ENCODE assay signal across 1 cellular context in the genomic region with DNA sequence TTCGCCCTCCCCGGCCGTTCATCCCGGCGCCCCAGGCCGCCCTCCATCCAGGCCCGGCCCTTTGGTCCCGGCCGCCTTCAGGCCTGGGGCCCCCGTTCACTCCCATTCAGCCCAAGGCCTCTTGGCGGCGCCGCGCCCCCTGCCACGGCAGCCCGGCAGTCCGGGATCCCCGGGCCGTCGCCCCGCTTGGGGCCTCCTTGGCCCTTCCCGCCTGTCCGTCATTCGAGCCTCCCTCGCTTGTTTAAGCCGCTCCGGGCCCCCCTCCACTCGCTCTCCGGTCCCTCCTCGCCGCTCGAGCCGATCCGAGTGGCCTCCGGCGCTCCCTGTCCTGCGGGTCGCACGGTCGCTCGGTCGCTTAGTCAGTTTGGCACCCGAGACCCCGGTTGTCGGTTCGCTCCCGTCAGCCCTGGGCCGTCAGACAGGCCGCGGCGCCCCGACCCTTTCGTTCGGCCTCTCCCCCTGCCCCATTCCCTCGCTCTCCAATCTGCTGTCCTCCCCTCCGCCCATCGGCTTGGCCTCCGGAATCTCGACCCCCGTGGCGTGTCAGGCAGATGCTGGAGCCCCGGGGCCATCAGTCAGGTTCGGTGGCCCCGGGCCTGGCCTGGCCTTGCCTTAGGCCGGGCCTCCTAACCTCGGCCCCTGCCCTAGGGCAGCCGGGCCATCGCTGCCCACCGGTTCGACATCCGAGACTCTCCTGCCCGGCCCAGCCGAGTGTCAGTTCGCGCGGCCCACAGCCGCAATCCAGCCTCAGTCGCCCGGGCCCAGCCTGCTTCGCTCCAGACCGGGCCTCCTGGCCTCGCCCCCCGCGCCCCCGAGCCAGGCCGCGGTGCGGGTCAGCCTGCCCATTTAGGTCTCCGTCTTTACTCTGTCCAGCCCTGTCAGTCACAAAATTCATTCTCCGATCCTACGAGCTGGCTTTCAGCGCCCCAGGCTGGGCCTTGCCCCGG.
TF ChIP-seq lines count a peak whose summit lies in the region.

No MANE protein-coding gene starts in this region.

TF ChIP-seq in HepG2, 621 proteins besides CTCF, POLR2A, EP300 and RAD21 (continued from another document and continues in another):
- TF ChIP-seq POLR2G (IDR thresholded peaks at IDR 0.05; ENCODE audit: low read depth, low read length) (peak; percentile 46; the same call in 1 of the 2 replicates), FOXK1 (CRISPR knock-in tag; IDR thresholded peaks at IDR 0.05; ENCODE audit: borderline replicate concordance, low read depth) (peak; percentile 28; the same call in 1 of the 2 replicates), ZNF788 (CRISPR knock-in tag; IDR thresholded peaks at IDR 0.05; ENCODE audit: borderline replicate concordance) (0 out of 2 replicates have a peak, but pooled peaks have one; percentile 13), ZNF790 (CRISPR knock-in tag; IDR thresholded peaks at IDR 0.05; ENCODE audit: borderline replicate concordance) (no peak), SRSF9 (IDR thresholded peaks at IDR 0.05; ENCODE audit: borderline replicate concordance, insufficient read depth, low read depth, low read length, poor library complexity, severe bottlenecking) (no peak), GATAD1 (CRISPR knock-in tag; IDR thresholded peaks at IDR 0.05) (no peak), MAFK (conservative IDR thresholded peaks at IDR 0.05 in 1 of 2, IDR thresholded peaks at IDR 0.05 in 1 of 2; ENCODE audit: low read length in 2 of 2) (no peak), SRY (CRISPR knock-in tag; IDR thresholded peaks at IDR 0.05) (peak; percentile 74), ZNF557 (CRISPR knock-in tag; IDR thresholded peaks at IDR 0.05) (no peak), MEIS2 (CRISPR knock-in tag; IDR thresholded peaks at IDR 0.05) (peak; percentile 55; the same call in 1 of the 2 replicates), CEBPB (IDR thresholded peaks at IDR 0.05; ENCODE audit: borderline replicate concordance, low read depth, low read length) (no peak), NR2F1 (CRISPR knock-in tag; IDR thresholded peaks at IDR 0.05) (no peak), ZNF83 (CRISPR knock-in tag; IDR thresholded peaks at IDR 0.05; ENCODE audit: borderline replicate concordance) (no peak), ZNF232 (CRISPR knock-in tag; IDR thresholded peaks at IDR 0.05; ENCODE audit: borderline replicate concordance) (0 out of 2 replicates have a peak, but pooled peaks have one; percentile 4), CAMTA2 (CRISPR knock-in tag; IDR thresholded peaks at IDR 0.05; ENCODE audit: borderline replicate concordance) (peak; percentile 38; the same call in 1 of the 2 replicates), MAF1 (CRISPR knock-in tag; IDR thresholded peaks at IDR 0.05; ENCODE audit: borderline replicate concordance) (0 out of 2 replicates have a peak, but pooled peaks have one; percentile 1), ZNF3 (CRISPR knock-in tag; IDR thresholded peaks at IDR 0.05) (peak; percentile 6; the same call in 1 of the 2 replicates), ZBTB38 (CRISPR knock-in tag; IDR thresholded peaks at IDR 0.05) (no peak), ZNF292 (CRISPR knock-in tag; IDR thresholded peaks at IDR 0.05; ENCODE audit: borderline replicate concordance, low read depth) (no peak), ZNF235 (CRISPR knock-in tag; IDR thresholded peaks at IDR 0.05; ENCODE audit: borderline replicate concordance) (peak; percentile 85; the same call in 1 of the 2 replicates), ZNF383 (CRISPR knock-in tag; IDR thresholded peaks at IDR 0.05; ENCODE audit: borderline replicate concordance) (no peak), PHF5A (CRISPR knock-in tag; IDR thresholded peaks at IDR 0.05; ENCODE audit: low read depth, unreplicated experiment) (no peak), NFIC (IDR thresholded peaks at IDR 0.05; ENCODE audit: low read length) (no peak), HOXD1 (CRISPR knock-in tag; IDR thresholded peaks at IDR 0.05) (peak; percentile 19), HDAC6 (IDR thresholded peaks at IDR 0.05; ENCODE audit: low read depth, low read length) (no peak), ZNF432 (CRISPR knock-in tag; IDR thresholded peaks at IDR 0.05; ENCODE audit: borderline replicate concordance) (0 out of 2 replicates have a peak, but pooled peaks have one; percentile 75), AGO1 (IDR thresholded peaks at IDR 0.05; ENCODE audit: low read depth, low read length, poor library complexity, severe bottlenecking) (peak; percentile 87), NPAS2 (CRISPR knock-in tag; IDR thresholded peaks at IDR 0.05; ENCODE audit: borderline replicate concordance) (no peak), ZNF101 (CRISPR knock-in tag; IDR thresholded peaks at IDR 0.05; ENCODE audit: borderline replicate concordance, low read depth) (no peak), ZNF468 (CRISPR knock-in tag; IDR thresholded peaks at IDR 0.05) (peak; percentile 90), TP53 (CRISPR knock-in tag; conservative IDR thresholded peaks at IDR 0.05) (no peak)
- TF ChIP-seq, protein P1, sequence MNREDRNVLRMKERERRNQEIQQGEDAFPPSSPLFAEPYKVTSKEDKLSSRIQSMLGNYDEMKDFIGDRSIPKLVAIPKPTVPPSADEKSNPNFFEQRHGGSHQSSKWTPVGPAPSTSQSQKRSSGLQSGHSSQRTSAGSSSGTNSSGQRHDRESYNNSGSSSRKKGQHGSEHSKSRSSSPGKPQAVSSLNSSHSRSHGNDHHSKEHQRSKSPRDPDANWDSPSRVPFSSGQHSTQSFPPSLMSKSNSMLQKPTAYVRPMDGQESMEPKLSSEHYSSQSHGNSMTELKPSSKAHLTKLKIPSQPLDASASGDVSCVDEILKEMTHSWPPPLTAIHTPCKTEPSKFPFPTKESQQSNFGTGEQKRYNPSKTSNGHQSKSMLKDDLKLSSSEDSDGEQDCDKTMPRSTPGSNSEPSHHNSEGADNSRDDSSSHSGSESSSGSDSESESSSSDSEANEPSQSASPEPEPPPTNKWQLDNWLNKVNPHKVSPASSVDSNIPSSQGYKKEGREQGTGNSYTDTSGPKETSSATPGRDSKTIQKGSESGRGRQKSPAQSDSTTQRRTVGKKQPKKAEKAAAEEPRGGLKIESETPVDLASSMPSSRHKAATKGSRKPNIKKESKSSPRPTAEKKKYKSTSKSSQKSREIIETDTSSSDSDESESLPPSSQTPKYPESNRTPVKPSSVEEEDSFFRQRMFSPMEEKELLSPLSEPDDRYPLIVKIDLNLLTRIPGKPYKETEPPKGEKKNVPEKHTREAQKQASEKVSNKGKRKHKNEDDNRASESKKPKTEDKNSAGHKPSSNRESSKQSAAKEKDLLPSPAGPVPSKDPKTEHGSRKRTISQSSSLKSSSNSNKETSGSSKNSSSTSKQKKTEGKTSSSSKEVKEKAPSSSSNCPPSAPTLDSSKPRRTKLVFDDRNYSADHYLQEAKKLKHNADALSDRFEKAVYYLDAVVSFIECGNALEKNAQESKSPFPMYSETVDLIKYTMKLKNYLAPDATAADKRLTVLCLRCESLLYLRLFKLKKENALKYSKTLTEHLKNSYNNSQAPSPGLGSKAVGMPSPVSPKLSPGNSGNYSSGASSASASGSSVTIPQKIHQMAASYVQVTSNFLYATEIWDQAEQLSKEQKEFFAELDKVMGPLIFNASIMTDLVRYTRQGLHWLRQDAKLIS (CRISPR knock-in tag; IDR thresholded peaks at IDR 0.05), result no peak
- TF ChIP-seq, protein P2, sequence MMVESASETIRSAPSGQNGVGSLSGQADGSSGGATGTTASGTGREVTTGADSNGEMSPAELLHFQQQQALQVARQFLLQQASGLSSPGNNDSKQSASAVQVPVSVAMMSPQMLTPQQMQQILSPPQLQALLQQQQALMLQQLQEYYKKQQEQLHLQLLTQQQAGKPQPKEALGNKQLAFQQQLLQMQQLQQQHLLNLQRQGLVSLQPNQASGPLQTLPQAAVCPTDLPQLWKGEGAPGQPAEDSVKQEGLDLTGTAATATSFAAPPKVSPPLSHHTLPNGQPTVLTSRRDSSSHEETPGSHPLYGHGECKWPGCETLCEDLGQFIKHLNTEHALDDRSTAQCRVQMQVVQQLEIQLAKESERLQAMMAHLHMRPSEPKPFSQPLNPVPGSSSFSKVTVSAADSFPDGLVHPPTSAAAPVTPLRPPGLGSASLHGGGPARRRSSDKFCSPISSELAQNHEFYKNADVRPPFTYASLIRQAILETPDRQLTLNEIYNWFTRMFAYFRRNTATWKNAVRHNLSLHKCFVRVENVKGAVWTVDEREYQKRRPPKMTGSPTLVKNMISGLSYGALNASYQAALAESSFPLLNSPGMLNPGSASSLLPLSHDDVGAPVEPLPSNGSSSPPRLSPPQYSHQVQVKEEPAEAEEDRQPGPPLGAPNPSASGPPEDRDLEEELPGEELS (CRISPR knock-in tag; IDR thresholded peaks at IDR 0.05), result no peak
- TF ChIP-seq, protein P3, sequence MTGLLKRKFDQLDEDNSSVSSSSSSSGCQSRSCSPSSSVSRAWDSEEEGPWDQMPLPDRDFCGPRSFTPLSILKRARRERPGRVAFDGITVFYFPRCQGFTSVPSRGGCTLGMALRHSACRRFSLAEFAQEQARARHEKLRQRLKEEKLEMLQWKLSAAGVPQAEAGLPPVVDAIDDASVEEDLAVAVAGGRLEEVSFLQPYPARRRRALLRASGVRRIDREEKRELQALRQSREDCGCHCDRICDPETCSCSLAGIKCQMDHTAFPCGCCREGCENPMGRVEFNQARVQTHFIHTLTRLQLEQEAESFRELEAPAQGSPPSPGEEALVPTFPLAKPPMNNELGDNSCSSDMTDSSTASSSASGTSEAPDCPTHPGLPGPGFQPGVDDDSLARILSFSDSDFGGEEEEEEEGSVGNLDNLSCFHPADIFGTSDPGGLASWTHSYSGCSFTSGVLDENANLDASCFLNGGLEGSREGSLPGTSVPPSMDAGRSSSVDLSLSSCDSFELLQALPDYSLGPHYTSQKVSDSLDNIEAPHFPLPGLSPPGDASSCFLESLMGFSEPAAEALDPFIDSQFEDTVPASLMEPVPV (CRISPR knock-in tag; IDR thresholded peaks at IDR 0.05), result peak; percentile 39; the same call in 1 of the 2 replicates
- TF ChIP-seq, protein P4, sequence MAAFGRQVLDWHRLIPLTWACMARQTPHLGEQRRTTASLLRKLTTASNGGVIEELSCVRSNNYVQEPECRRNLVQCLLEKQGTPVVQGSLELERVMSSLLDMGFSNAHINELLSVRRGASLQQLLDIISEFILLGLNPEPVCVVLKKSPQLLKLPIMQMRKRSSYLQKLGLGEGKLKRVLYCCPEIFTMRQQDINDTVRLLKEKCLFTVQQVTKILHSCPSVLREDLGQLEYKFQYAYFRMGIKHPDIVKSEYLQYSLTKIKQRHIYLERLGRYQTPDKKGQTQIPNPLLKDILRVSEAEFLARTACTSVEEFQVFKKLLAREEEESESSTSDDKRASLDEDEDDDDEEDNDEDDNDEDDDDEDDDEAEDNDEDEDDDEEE (CRISPR knock-in tag; IDR thresholded peaks at IDR 0.05), result no peak
- TF ChIP-seq, protein P5, sequence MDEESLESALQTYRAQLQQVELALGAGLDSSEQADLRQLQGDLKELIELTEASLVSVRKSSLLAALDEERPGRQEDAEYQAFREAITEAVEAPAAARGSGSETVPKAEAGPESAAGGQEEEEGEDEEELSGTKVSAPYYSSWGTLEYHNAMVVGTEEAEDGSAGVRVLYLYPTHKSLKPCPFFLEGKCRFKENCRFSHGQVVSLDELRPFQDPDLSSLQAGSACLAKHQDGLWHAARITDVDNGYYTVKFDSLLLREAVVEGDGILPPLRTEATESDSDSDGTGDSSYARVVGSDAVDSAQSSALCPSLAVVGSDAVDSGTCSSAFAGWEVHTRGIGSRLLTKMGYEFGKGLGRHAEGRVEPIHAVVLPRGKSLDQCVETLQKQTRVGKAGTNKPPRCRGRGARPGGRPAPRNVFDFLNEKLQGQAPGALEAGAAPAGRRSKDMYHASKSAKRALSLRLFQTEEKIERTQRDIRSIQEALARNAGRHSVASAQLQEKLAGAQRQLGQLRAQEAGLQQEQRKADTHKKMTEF (CRISPR knock-in tag; IDR thresholded peaks at IDR 0.05), result peak; percentile 68; the same call in 1 of the 2 replicates
- TF ChIP-seq, protein P6, sequence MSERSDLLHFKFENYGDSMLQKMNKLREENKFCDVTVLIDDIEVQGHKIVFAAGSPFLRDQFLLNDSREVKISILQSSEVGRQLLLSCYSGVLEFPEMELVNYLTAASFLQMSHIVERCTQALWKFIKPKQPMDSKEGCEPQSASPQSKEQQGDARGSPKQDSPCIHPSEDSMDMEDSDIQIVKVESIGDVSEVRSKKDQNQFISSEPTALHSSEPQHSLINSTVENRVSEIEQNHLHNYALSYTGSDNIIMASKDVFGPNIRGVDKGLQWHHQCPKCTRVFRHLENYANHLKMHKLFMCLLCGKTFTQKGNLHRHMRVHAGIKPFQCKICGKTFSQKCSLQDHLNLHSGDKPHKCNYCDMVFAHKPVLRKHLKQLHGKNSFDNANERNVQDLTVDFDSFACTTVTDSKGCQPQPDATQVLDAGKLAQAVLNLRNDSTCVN (CRISPR knock-in tag; IDR thresholded peaks at IDR 0.05; ENCODE audit: borderline replicate concordance), result no peak; the same call in 1 of the 2 replicates
- TF ChIP-seq, protein P7, sequence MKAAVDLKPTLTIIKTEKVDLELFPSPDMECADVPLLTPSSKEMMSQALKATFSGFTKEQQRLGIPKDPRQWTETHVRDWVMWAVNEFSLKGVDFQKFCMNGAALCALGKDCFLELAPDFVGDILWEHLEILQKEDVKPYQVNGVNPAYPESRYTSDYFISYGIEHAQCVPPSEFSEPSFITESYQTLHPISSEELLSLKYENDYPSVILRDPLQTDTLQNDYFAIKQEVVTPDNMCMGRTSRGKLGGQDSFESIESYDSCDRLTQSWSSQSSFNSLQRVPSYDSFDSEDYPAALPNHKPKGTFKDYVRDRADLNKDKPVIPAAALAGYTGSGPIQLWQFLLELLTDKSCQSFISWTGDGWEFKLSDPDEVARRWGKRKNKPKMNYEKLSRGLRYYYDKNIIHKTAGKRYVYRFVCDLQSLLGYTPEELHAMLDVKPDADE (CRISPR knock-in tag; IDR thresholded peaks at IDR 0.05), result no peak; the same call in 1 of the 2 replicates
- TF ChIP-seq, protein P8, sequence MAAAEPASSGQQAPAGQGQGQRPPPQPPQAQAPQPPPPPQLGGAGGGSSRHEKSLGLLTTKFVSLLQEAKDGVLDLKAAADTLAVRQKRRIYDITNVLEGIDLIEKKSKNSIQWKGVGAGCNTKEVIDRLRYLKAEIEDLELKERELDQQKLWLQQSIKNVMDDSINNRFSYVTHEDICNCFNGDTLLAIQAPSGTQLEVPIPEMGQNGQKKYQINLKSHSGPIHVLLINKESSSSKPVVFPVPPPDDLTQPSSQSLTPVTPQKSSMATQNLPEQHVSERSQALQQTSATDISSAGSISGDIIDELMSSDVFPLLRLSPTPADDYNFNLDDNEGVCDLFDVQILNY (CRISPR knock-in tag; conservative IDR thresholded peaks at IDR 0.05), result no peak
- TF ChIP-seq, protein P9, sequence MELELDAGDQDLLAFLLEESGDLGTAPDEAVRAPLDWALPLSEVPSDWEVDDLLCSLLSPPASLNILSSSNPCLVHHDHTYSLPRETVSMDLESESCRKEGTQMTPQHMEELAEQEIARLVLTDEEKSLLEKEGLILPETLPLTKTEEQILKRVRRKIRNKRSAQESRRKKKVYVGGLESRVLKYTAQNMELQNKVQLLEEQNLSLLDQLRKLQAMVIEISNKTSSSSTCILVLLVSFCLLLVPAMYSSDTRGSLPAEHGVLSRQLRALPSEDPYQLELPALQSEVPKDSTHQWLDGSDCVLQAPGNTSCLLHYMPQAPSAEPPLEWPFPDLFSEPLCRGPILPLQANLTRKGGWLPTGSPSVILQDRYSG (CRISPR knock-in tag; IDR thresholded peaks at IDR 0.05), result peak; percentile 25; the same call in 1 of the 2 replicates
- TF ChIP-seq, protein P10, sequence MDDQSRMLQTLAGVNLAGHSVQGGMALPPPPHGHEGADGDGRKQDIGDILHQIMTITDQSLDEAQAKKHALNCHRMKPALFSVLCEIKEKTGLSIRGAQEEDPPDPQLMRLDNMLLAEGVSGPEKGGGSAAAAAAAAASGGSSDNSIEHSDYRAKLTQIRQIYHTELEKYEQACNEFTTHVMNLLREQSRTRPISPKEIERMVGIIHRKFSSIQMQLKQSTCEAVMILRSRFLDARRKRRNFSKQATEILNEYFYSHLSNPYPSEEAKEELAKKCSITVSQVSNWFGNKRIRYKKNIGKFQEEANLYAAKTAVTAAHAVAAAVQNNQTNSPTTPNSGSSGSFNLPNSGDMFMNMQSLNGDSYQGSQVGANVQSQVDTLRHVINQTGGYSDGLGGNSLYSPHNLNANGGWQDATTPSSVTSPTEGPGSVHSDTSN (CRISPR knock-in tag; IDR thresholded peaks at IDR 0.05; ENCODE audit: borderline replicate concordance), result no peak
